Comparison of ENCODE assay signal across 8 cellular contexts in the genomic region with DNA sequence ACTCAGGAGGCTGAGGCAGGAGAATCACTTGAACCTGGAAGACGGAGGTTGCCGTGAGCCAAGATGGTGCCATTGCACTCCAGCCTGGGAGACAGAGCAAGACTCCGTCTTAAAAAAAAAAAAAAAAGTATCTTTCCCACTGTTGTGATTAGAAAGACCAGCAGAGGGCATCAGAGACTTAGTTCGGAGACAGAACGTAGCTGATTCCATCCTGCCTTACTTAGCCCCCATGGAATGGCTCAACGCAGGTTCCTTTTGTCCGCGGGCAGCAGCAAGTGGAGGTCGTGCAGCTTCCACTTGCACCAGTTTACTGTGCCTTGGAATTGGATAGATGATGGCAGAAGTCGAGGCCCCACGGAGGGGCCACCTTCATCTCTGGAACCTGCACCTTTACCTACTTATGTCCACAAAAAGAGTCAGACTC. TPM values are rescaled to one million over a fixed set of nuclear protein-coding genes. Genes with fewer than 3 reads are reported as not detected.
A peak's percentile ranks its signal among the peaks of the same experiment; 100 is the strongest.
DNase-seq lines count a peak whose midpoint lies in the region; ATAC-seq and TF ChIP-seq lines count a peak whose summit lies in the region.

No MANE protein-coding gene starts in this region.

- peaks cover 40% of the 10 kb centered on the region for H3K79me2 ChIP-seq in parathyroid adenoma

- H3K9ac ChIP-seq in parathyroid adenoma = no peak overlapping the region

- H3K4me3 Mint-ChIP-seq in activated T-cell treated with anti-CD3 and anti-CD28 coated beads, Interleukin-2, amount 50 U/mL, for 72 hours = peak overlapping the region in 1 of 2 donors; percentile 12

- H3K27me3 Mint-ChIP-seq in activated T-cell treated with anti-CD3 and anti-CD28 coated beads, Interleukin-2, amount 50 U/mL, for 72 hours (ENCODE audit: low read depth) = no peaks in the 10 kb centered on the region

- TF ChIP-seq CTCF in parathyroid adenoma (IDR thresholded peaks at IDR 0.05) = peak; percentile 60

- no peaks in the 10 kb centered on the region for H3K27me3 ChIP-seq in parathyroid adenoma (ENCODE audit: control insufficient read depth, insufficient read depth, low read length)

- H3K4me1 Mint-ChIP-seq in activated T-cell treated with anti-CD3 and anti-CD28 coated beads, Interleukin-2, amount 50 U/mL, for 72 hours (ENCODE audit: low read depth) = peaks cover 8% of the 10 kb centered on the region

- H3K27ac ChIP-seq in parathyroid adenoma = no peak overlapping the region

- peak; percentile 93 for DNase-seq in DMS 273 (lab: John Stamatoyannopoulos, UW; ENCODE audit: unreplicated experiment)
- DNase-seq in HUDEP-2 (lab: John Stamatoyannopoulos, UW; ENCODE audit: unreplicated experiment in 76 of 76) = peak in 53 of 76 experiments; percentile 11 to 83 (median 58)
- DNase-seq in NCI-H82 treated with DMSO at 0.1 percent for 48 hours (lab: John Stamatoyannopoulos, UW; ENCODE audit: unreplicated experiment) = peak; percentile 73
- DNase-seq in activated T-cell treated with anti-CD3 and anti-CD28 coated beads, Interleukin-2, amount 50 U/mL, for 72 hours = peak; percentile 45 to 50
- peak; percentile 82 for DNase-seq in glomerular visceral epithelial cell (ENCODE audit: extremely low spot score)

- H3K9me3 Mint-ChIP-seq in activated T-cell treated with anti-CD3 and anti-CD28 coated beads, Interleukin-2, amount 50 U/mL, for 72 hours = no peaks in the 10 kb centered on the region

- no peak overlapping the region for H3K4me2 ChIP-seq in parathyroid adenoma (ENCODE audit: low read length)

- H3K4me1 ChIP-seq in parathyroid adenoma = no peaks in the 10 kb centered on the region

- peaks cover 0 to 1% of the 10 kb centered on the region in 2 donors for H3K36me3 Mint-ChIP-seq in activated T-cell treated with anti-CD3 and anti-CD28 coated beads, Interleukin-2, amount 50 U/mL, for 72 hours (ENCODE audit: insufficient read depth in 2 of 2)

- H3K27ac Mint-ChIP-seq in activated T-cell treated with anti-CD3 and anti-CD28 coated beads, Interleukin-2, amount 50 U/mL, for 72 hours = no peak overlapping the region

- no peak overlapping the region for H3K4me3 ChIP-seq in parathyroid adenoma (ENCODE audit: low read depth, low read length)

- peak overlapping the region; percentile 63 for H2AFZ ChIP-seq in parathyroid adenoma

- ATAC-seq in activated T-cell treated with anti-CD3 and anti-CD28 coated beads, Interleukin-2, amount 50 U/mL, for 72 hours (replicated peaks in 1 of 2) = peak; percentile 74 to 80
- ATAC-seq in HG02870 (IDR thresholded peaks at IDR 0.05; ENCODE audit: unreplicated experiment) = no peak
- no peak for ATAC-seq in HG03457 (IDR thresholded peaks at IDR 0.05; ENCODE audit: unreplicated experiment)

- no peaks in the 10 kb centered on the region for H3K36me3 ChIP-seq in parathyroid adenoma (ENCODE audit: control insufficient read depth, insufficient read depth, low read length)

- H3K9me3 ChIP-seq in parathyroid adenoma (ENCODE audit: control insufficient read depth, low read length) = no peaks in the 10 kb centered on the region

RNA-seq across cellular contexts. Expression of a gene that starts 8.1 kb away (rescaled TPM):
- total RNA-seq in activated T-cell treated with anti-CD3 and anti-CD28 coated beads, Interleukin-2, amount 50 U/mL, for 72 hours = 10 to 100 TPM; 20.3 to 20.9 TPM

RNA-seq across cellular contexts. Expression of a gene that starts 8.2 kb away (rescaled TPM):
- total RNA-seq in activated T-cell treated with anti-CD3 and anti-CD28 coated beads, Interleukin-2, amount 50 U/mL, for 72 hours = 10 to 100 TPM; 47.0 to 47.9 TPM

RNA-seq across cellular contexts. Expression of a gene that starts 24.2 kb away (rescaled TPM):
- 10 to 100 TPM; 80.5 to 83.2 TPM for total RNA-seq in activated T-cell treated with anti-CD3 and anti-CD28 coated beads, Interleukin-2, amount 50 U/mL, for 72 hours

Comparison
In these comparisons a context has a peak if more than half of its experiments do, and no peak if none do; other contexts are left out.
1. ATAC-seq: peak in activated T-cell treated with anti-CD3 and anti-CD28 coated beads, Interleukin-2, amount 50 U/mL, for 72 hours (2 of 2); none in HG02870 (single experiment) and HG03457 (single experiment).
2. Peak in every context shown above with its lines, with median percentiles within 50 percentile points of each other: DNase-seq.